Comparison of ENCODE assay signal across 18 cellular contexts in the genomic region with DNA sequence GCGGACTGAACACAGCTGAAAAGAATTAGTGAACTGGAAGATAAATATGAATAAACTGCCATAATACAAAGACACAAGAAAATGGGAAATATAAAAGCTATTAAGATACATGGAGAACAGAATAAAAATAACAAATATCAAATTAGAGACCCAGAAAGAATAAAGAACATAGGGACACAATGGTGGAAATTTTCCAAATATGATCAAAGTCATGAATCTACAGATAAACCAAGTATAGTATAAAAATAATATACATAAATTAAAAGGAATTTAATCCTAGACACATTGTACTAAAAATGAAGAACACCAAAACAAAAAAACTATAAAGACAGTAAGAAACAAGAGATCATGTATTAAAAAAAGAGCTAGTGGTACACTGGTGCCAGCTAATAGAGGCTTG.
DNase-seq lines count a peak whose midpoint lies in the region; ATAC-seq and FAIRE-seq lines count a peak whose summit lies in the region.
"Had no signal": no experiment of that assay in that cellular context is flagged by ENCODE, and none has a peak within 500 bp of the region (broad histone marks: within the 10 kb centered on the region; RNA-seq: fewer than 3 reads in every experiment).

No MANE protein-coding gene starts in this region.

- DNase-seq in NCI-H446 (lab: John Stamatoyannopoulos, UW) (peak; percentile 15 to 16), substantia nigra (lab: John Stamatoyannopoulos, UW) (no peak), Right ventricle myocardium inferior (ENCODE audit: missing footprints) (no peak), SHP77 (lab: John Stamatoyannopoulos, UW) (no peak)
- no peak for DNase-seq in central memory CD8-positive, alpha-beta T cell (ENCODE audit: low spot score in 2 of 2)
- DNase-seq: C1 segment of cervical spinal cord; Caco-2; CD4-positive, alpha-beta memory T cell; DMS153; DND-41; GDM1; GM23248; H7; HCEC 1CT had no signal

- H3K4me1 Mint-ChIP-seq in central memory CD8-positive, alpha-beta T cell: peaks cover 3% of the 10 kb centered on the region

- peak; percentile 55 for FAIRE-seq in islet of Langerhans (lab: Jason Lieb, UNC)
- FAIRE-seq: GM12878, H1 had no signal

- H3K27ac Mint-ChIP-seq in central memory CD8-positive, alpha-beta T cell (ENCODE audit: low read depth): peak overlapping the region; percentile 35
- H3K27ac Mint-ChIP-seq: CD4-positive, alpha-beta memory T cell had no signal

- ATAC-seq in central memory CD8-positive, alpha-beta T cell (replicated peaks; ENCODE audit: extremely low read depth, poor library complexity, severe bottlenecking): no peak
- no peak for ATAC-seq in HG03439 (IDR thresholded peaks at IDR 0.05; ENCODE audit: unreplicated experiment)
- ATAC-seq in Right ventricle myocardium inferior: no peak

- no peaks in the 10 kb centered on the region for H3K27me3 Mint-ChIP-seq in central memory CD8-positive, alpha-beta T cell
- H3K27me3 Mint-ChIP-seq: CD4-positive, alpha-beta memory T cell had no signal

- H3K9me3 Mint-ChIP-seq in central memory CD8-positive, alpha-beta T cell: no peaks in the 10 kb centered on the region
- H3K9me3 Mint-ChIP-seq: CD4-positive, alpha-beta memory T cell had no signal

- peaks cover 5% of the 10 kb centered on the region for H3K36me3 Mint-ChIP-seq in central memory CD8-positive, alpha-beta T cell (ENCODE audit: insufficient read depth)

- H3K27ac ChIP-seq in substantia nigra (ENCODE audit: low read depth, low read length, poor library complexity, severe bottlenecking): no peak overlapping the region
- H3K27ac ChIP-seq: GM23248 had no signal

- H3K4me3 Mint-ChIP-seq in central memory CD8-positive, alpha-beta T cell: no peak overlapping the region
- H3K4me3 Mint-ChIP-seq: CD4-positive, alpha-beta memory T cell had no signal

- intact Hi-C loops in Right ventricle myocardium inferior (cut with DNase I): no loop called here

Comparison
In these comparisons a context has a peak if more than half of its experiments do, and no peak if none do; other contexts are left out.
1. DNase-seq: peak in NCI-H446 (2 of 2); none in central memory CD8-positive, alpha-beta T cell (0 of 2), substantia nigra (0 of 49), Right ventricle myocardium inferior (single experiment) and SHP77 (0 of 2).